16 cellular contexts compared by ENCODE assay signal in genomic region chr20:51514836-51515235, GRCh38. TPM values are rescaled to one million over a fixed set of nuclear protein-coding genes. Genes with fewer than 3 reads are reported as not detected.
DNase-seq lines count a peak whose midpoint lies in the region; ATAC-seq and TF ChIP-seq lines count a peak whose summit lies in the region.
"Had no signal": no experiment of that assay in that cellular context is flagged by ENCODE, and none has a peak within 500 bp of the region (broad histone marks: within the 10 kb centered on the region; RNA-seq: fewer than 3 reads in every experiment).

No MANE protein-coding gene starts in this region.

- intact Hi-C loops in activated CD4-positive, alpha-beta T cell treated with anti-CD3 and anti-CD28 coated beads for 36 hours (cut with DNase I, micrococcal nuclease) = no loop called here
- intact Hi-C loops in activated T-helper 1 cell treated with anti-CD3 and anti-CD28 coated beads, Interleukin-12 subunit alpha, Interleukin-12 subunit beta, Interleukin-2, Interleukin-4 antibody, amounts not matched to agents 30 ng/mL and 10 ng/mL and 1 ng/mL, durations not matched to agents 14 hours and 24 hours and 36 hours (cut with micrococcal nuclease) = no loop called here

- no peak overlapping the region for H3K27ac ChIP-seq in substantia nigra (ENCODE audit: low read depth, low read length, poor library complexity, severe bottlenecking)
- H3K27ac ChIP-seq: BLaER1 had no signal

- peak overlapping the region; percentile 9 for H3K27ac Mint-ChIP-seq in activated CD4-positive, alpha-beta T cell treated with anti-CD3 and anti-CD28 coated beads for 36 hours
- peak overlapping the region; percentile 5 for H3K27ac Mint-ChIP-seq in activated naive CD4-positive, alpha-beta T cell treated with anti-CD3 and anti-CD28 coated beads, Interleukin-2, amount 50 U/mL, for 24 hours
- peak overlapping the region; percentile 36 for H3K27ac Mint-ChIP-seq in activated T-helper 1 cell treated with anti-CD3 and anti-CD28 coated beads, Interleukin-12 subunit alpha, Interleukin-12 subunit beta, Interleukin-2, Interleukin-4 antibody, amounts not matched to agents 30 ng/mL and 10 ng/mL and 1 ng/mL, durations not matched to agents 14 hours and 24 hours and 36 hours
- H3K27ac Mint-ChIP-seq in neural crest cell (ENCODE audit: unreplicated experiment) = peak overlapping the region; percentile 17
- H3K27ac Mint-ChIP-seq: H9 had no signal

- H3K4me1 Mint-ChIP-seq in activated CD4-positive, alpha-beta T cell treated with anti-CD3 and anti-CD28 coated beads for 36 hours = peaks cover 73% of the 10 kb centered on the region
- H3K4me1 Mint-ChIP-seq in activated naive CD4-positive, alpha-beta T cell treated with anti-CD3 and anti-CD28 coated beads, Interleukin-2, amount 50 U/mL, for 24 hours = peaks cover 79% of the 10 kb centered on the region
- peaks cover 74% of the 10 kb centered on the region for H3K4me1 Mint-ChIP-seq in activated T-helper 1 cell treated with anti-CD3 and anti-CD28 coated beads, Interleukin-12 subunit alpha, Interleukin-12 subunit beta, Interleukin-2, Interleukin-4 antibody, amounts not matched to agents 30 ng/mL and 10 ng/mL and 1 ng/mL, durations not matched to agents 14 hours and 24 hours and 36 hours (ENCODE audit: low read depth)
- peaks cover 22% of the 10 kb centered on the region for H3K4me1 Mint-ChIP-seq in neural crest cell

- H3K4me3 Mint-ChIP-seq in activated CD4-positive, alpha-beta T cell treated with anti-CD3 and anti-CD28 coated beads for 36 hours = no peak overlapping the region
- H3K4me3 Mint-ChIP-seq in activated naive CD4-positive, alpha-beta T cell treated with anti-CD3 and anti-CD28 coated beads, Interleukin-2, amount 50 U/mL, for 24 hours = no peak overlapping the region
- no peak overlapping the region for H3K4me3 Mint-ChIP-seq in activated T-helper 1 cell treated with anti-CD3 and anti-CD28 coated beads, Interleukin-12 subunit alpha, Interleukin-12 subunit beta, Interleukin-2, Interleukin-4 antibody, amounts not matched to agents 30 ng/mL and 10 ng/mL and 1 ng/mL, durations not matched to agents 14 hours and 24 hours and 36 hours
- no peak overlapping the region for H3K4me3 Mint-ChIP-seq in neural crest cell
- H3K4me3 Mint-ChIP-seq: H9 had no signal

- no peaks in the 10 kb centered on the region for H3K27me3 Mint-ChIP-seq in activated CD4-positive, alpha-beta T cell treated with anti-CD3 and anti-CD28 coated beads for 36 hours
- no peaks in the 10 kb centered on the region for H3K27me3 Mint-ChIP-seq in activated naive CD4-positive, alpha-beta T cell treated with anti-CD3 and anti-CD28 coated beads, Interleukin-2, amount 50 U/mL, for 24 hours
- no peaks in the 10 kb centered on the region for H3K27me3 Mint-ChIP-seq in activated T-helper 1 cell treated with anti-CD3 and anti-CD28 coated beads, Interleukin-12 subunit alpha, Interleukin-12 subunit beta, Interleukin-2, Interleukin-4 antibody, amounts not matched to agents 30 ng/mL and 10 ng/mL and 1 ng/mL, durations not matched to agents 14 hours and 24 hours and 36 hours (ENCODE audit: insufficient read depth)
- no peaks in the 10 kb centered on the region for H3K27me3 Mint-ChIP-seq in neural crest cell (ENCODE audit: low read depth)

- DNase-seq in activated CD4-positive, alpha-beta T cell treated with anti-CD3 and anti-CD28 coated beads for 36 hours = no peak
- no peak for DNase-seq in activated CD4-positive, alpha-beta T cell treated with anti-CD3 and anti-CD28 coated beads, Interleukin-2, amount 50 U/mL, for 48 hours
- DNase-seq in activated naive CD4-positive, alpha-beta T cell (lab: John Stamatoyannopoulos, UW) = no peak
- no peak for DNase-seq in activated T-helper 1 cell treated with anti-CD3 and anti-CD28 coated beads, Interleukin-12 subunit alpha, Interleukin-12 subunit beta, Interleukin-2, Interleukin-4 antibody, amounts not matched to agents 30 ng/mL and 10 ng/mL and 1 ng/mL, durations not matched to agents 14 hours and 24 hours and 36 hours (ENCODE audit: low spot score)
- DNase-seq in neural crest cell (ENCODE audit: low read depth, low spot score) (no peak), substantia nigra (lab: John Stamatoyannopoulos, UW) (no peak)
- DNase-seq in stimulated activated CD4-positive, alpha-beta T cell treated with anti-CD3 and anti-CD28 coated beads, Interleukin-4, amount 100 ng/mL, for 1 hour = no peak
- DNase-seq: 8988T, Caco-2, H9, NCI-H187 treated with DMSO at 0.1 percent for 48 hours, NCI-H446, PC-3 had no signal

- CTCF ChIA-PET in activated CD4-positive, alpha-beta T cell treated with anti-CD3 and anti-CD28 coated beads for 36 hours (lab: Charles Lee) = interaction anchor here (1.7 kb wide), 1 partner anchor 13 kb away, joined by 6 read pairs; no protein-coding TSS in a partner anchor

- ATAC-seq in activated CD4-positive, alpha-beta T cell treated with anti-CD3 and anti-CD28 coated beads for 36 hours = no peak
- ATAC-seq: HepG2, PC-3 had no signal

- POLR2A ChIA-PET in activated CD4-positive, alpha-beta T cell treated with anti-CD3 and anti-CD28 coated beads for 36 hours (lab: Charles Lee) = no interaction called here

- H3K36me3 Mint-ChIP-seq in activated CD4-positive, alpha-beta T cell treated with anti-CD3 and anti-CD28 coated beads for 36 hours (ENCODE audit: low read depth) = peaks cover 79% of the 10 kb centered on the region
- H3K36me3 Mint-ChIP-seq in activated naive CD4-positive, alpha-beta T cell treated with anti-CD3 and anti-CD28 coated beads, Interleukin-2, amount 50 U/mL, for 24 hours = peaks cover 45% of the 10 kb centered on the region
- H3K36me3 Mint-ChIP-seq in activated T-helper 1 cell treated with anti-CD3 and anti-CD28 coated beads, Interleukin-12 subunit alpha, Interleukin-12 subunit beta, Interleukin-2, Interleukin-4 antibody, amounts not matched to agents 30 ng/mL and 10 ng/mL and 1 ng/mL, durations not matched to agents 14 hours and 24 hours and 36 hours (ENCODE audit: low read depth) = peaks cover 71% of the 10 kb centered on the region
- H3K36me3 Mint-ChIP-seq in neural crest cell (ENCODE audit: low read depth) = no peaks in the 10 kb centered on the region

- H3K9me3 Mint-ChIP-seq in activated CD4-positive, alpha-beta T cell treated with anti-CD3 and anti-CD28 coated beads for 36 hours (ENCODE audit: low read depth) = no peaks in the 10 kb centered on the region
- H3K9me3 Mint-ChIP-seq in activated naive CD4-positive, alpha-beta T cell treated with anti-CD3 and anti-CD28 coated beads, Interleukin-2, amount 50 U/mL, for 24 hours = no peaks in the 10 kb centered on the region
- no peaks in the 10 kb centered on the region for H3K9me3 Mint-ChIP-seq in activated T-helper 1 cell treated with anti-CD3 and anti-CD28 coated beads, Interleukin-12 subunit alpha, Interleukin-12 subunit beta, Interleukin-2, Interleukin-4 antibody, amounts not matched to agents 30 ng/mL and 10 ng/mL and 1 ng/mL, durations not matched to agents 14 hours and 24 hours and 36 hours
- no peaks in the 10 kb centered on the region for H3K9me3 Mint-ChIP-seq in neural crest cell
- H3K9me3 Mint-ChIP-seq: H9 had no signal

- TF ChIP-seq CTCF in neural crest cell (conservative IDR thresholded peaks at IDR 0.05) = no peak

RNA-seq across cellular contexts. Expression of gene NFATC2, which starts 27.7 kb away (rescaled TPM):
- 10 to 100 TPM; 38.5 to 49.8 TPM for total RNA-seq in activated CD4-positive, alpha-beta T cell treated with anti-CD3 and anti-CD28 coated beads for 36 hours
- total RNA-seq in activated T-helper 1 cell treated with anti-CD3 and anti-CD28 coated beads, Interleukin-12 subunit alpha, Interleukin-12 subunit beta, Interleukin-2, Interleukin-4 antibody, amounts not matched to agents 30 ng/mL and 10 ng/mL and 1 ng/mL, durations not matched to agents 14 hours and 24 hours and 36 hours = 84.0 and 86.4 TPM in 2 replicates
- 1.9 and 2.0 TPM in 2 replicates for total RNA-seq in neural crest cell

Comparison
In these comparisons a context has a peak if more than half of its experiments do, and no peak if none do; other contexts are left out.
1. RNA of gene NFATC2, which starts 27.7 kb away (total RNA-seq): 84.0 to 86.4 TPM in activated T-helper 1 cell treated with anti-CD3 and anti-CD28 coated beads, Interleukin-12 subunit alpha, Interleukin-12 subunit beta, Interleukin-2, Interleukin-4 antibody, amounts not matched to agents 30 ng/mL and 10 ng/mL and 1 ng/mL, durations not matched to agents 14 hours and 24 hours and 36 hours and 38.5 to 49.8 TPM in activated CD4-positive, alpha-beta T cell treated with anti-CD3 and anti-CD28 coated beads for 36 hours; 1.9 to 2.0 TPM in neural crest cell; every median in the first group is over 10 times any median in the second.
2. Peak in every context shown above with its lines, with median percentiles within 50 percentile points of each other: H3K27ac Mint-ChIP-seq.